ENCODE assay signal across 8 cellular contexts in genomic region chr3:181711325-181712135, GRCh38. TPM values are rescaled to one million over a fixed set of nuclear protein-coding genes. Genes with fewer than 3 reads are reported as not detected.
A peak's percentile ranks its signal among the peaks of the same experiment; 100 is the strongest.
DNase-seq lines count a peak whose midpoint lies in the region; ATAC-seq and TF ChIP-seq lines count a peak whose summit lies in the region.

Gene SOX2 (plus strand): TSS chr3:181711925. CDS start chr3:181712361, 436 bp downstream.

- H3K27me3 ChIP-seq in effector memory CD4-positive, alpha-beta T cell (replicated peaks; ENCODE audit: control insufficient read depth, insufficient read depth, low read length, poor library complexity, severe bottlenecking), result peaks cover 48% of the 10 kb centered on the region
- peaks cover 58% of the 10 kb centered on the region for H3K27me3 ChIP-seq in thoracic aorta (replicated peaks; ENCODE audit: insufficient read depth)

- CTCF ChIA-PET in RWPE1 (lab: Yijun Ruan, JAX), result interaction anchor here (0.5 to 1.0 kb wide), 3 partner anchors 93 to 906 kb away, joined by 3 to 4 read pairs (median 3); no protein-coding TSS in a partner anchor

- no peaks in the 10 kb centered on the region for H3K9me3 ChIP-seq in effector memory CD4-positive, alpha-beta T cell (ENCODE audit: control insufficient read depth, low read length)
- H3K9me3 ChIP-seq in thoracic aorta, result no peaks in the 10 kb centered on the region

- peaks cover 14% of the 10 kb centered on the region for H3K4me1 ChIP-seq in effector memory CD4-positive, alpha-beta T cell (ENCODE audit: control insufficient read depth, insufficient read depth, low read length, poor library complexity, severe bottlenecking)
- H3K4me1 ChIP-seq in thoracic aorta (ENCODE audit: control insufficient read depth in 1 of 2, low read depth in 2 of 2), result peaks cover 7 to 29% of the 10 kb centered on the region in 2 donors

- H3K27ac ChIP-seq in RWPE1 (peak within 1 kb of the TSS; percentile 20; the same call in 1 of the 2 replicates), thoracic aorta (peak within 1 kb of the TSS in 1 of 2 donors; percentile 36)
- H3K27ac ChIP-seq in effector memory CD4-positive, alpha-beta T cell (ENCODE audit: insufficient read depth, low read length, poor library complexity, severe bottlenecking), result no peak within 1 kb of the TSS

- TF ChIP-seq CTCF in GM13976 (IDR thresholded peaks at IDR 0.05; ENCODE audit: borderline replicate concordance, control extremely low read depth, extremely low read depth, insufficient read depth, missing control alignments) (no peak), RWPE1 (conservative IDR thresholded peaks at IDR 0.05; ENCODE audit: low read depth) (no peak), thoracic aorta (IDR thresholded peaks at IDR 0.05) (no peak)

- H3K36me3 ChIP-seq in effector memory CD4-positive, alpha-beta T cell (ENCODE audit: control insufficient read depth, insufficient read depth, low read length), result no peaks in the 10 kb centered on the region
- no peaks in the 10 kb centered on the region for H3K36me3 ChIP-seq in thoracic aorta

- POLR2A ChIA-PET in RWPE1 (lab: Yijun Ruan, JAX; ENCODE audit: low non-redundant PET), result no interaction called here

- in situ Hi-C loops in GM13976 (cut with MboI; ENCODE audit: low sequenced_read_pairs, unreplicated experiment), result loop anchor here (25.0 kb wide), 1 partner anchor 551 kb away; no protein-coding TSS in a partner anchor

- H3K4me3 ChIP-seq in effector memory CD4-positive, alpha-beta T cell (ENCODE audit: insufficient read depth, low read depth, low read length, poor library complexity, severe bottlenecking), result peak within 1 kb of the TSS; percentile 32
- H3K4me3 ChIP-seq in thoracic aorta, result peak within 1 kb of the TSS; percentile 62

- no peak for ATAC-seq in thoracic aorta (ENCODE audit: insufficient number of reproducible peaks, low FRiP score, low read depth)
- ATAC-seq in GM19035 (IDR thresholded peaks at IDR 0.05; ENCODE audit: unreplicated experiment), result no peak

- DNase-seq in GM13976 (ENCODE audit: low spot score) (peak; percentile 70), LoVo (ENCODE audit: low spot score) (peak; percentile 77), RWPE1 (ENCODE audit: low spot score) (peak; percentile 81), lung microvascular endothelial cell (ENCODE audit: low read depth in 2 of 2) (peak; percentile 43 to 78), thoracic aorta (ENCODE audit: low spot score) (no peak), ureter (ENCODE audit: low spot score) (no peak)
- no peak for DNase-seq in effector memory CD4-positive, alpha-beta T cell

RNA-seq across cellular contexts. Expression of gene SOX2, which starts in this region (rescaled TPM):
- total RNA-seq in lung microvascular endothelial cell, result under 0.01 TPM in 1 of 2 replicates, not detected in the other
- under 1 TPM in 1 of 2 donors, not detected in 1; 0.35 TPM for total RNA-seq in thoracic aorta
- 0.16 TPM for total RNA-seq in ureter

Comparison
In these comparisons a context has a peak if more than half of its experiments do, and no peak if none do; other contexts are left out.
1. Peak in DNase-seq in lung microvascular endothelial cell; RNA of the gene not detected or under 1 TPM.
2. DNase-seq: peak in GM13976 (single experiment), LoVo (single experiment) and RWPE1 (single experiment); none in effector memory CD4-positive, alpha-beta T cell (0 of 3), thoracic aorta (single experiment) and ureter (single experiment).